21 cellular contexts compared by ENCODE assay signal in the genomic region with DNA sequence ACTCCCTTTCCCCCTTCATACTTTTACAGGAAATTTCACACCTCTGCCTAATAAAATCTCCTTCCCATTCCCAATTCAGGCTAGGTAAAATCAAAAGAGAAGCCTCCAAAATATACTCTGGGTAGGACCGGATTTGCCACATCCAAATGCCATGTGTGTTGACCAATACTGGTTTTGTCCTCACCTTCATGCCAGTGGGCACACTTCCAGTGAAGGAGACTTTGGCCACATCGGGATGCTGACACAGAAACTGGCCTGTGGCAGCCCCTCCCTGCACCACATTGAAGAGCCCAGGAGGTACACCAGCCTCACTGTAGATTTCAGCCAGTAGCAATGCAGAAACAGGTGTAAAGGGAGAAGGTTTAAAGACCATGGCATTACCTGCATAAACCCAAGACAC.
"Had no signal": no experiment of that assay in that cellular context is flagged by ENCODE, and none has a peak within 500 bp of the region (broad histone marks: within the 10 kb centered on the region; RNA-seq: fewer than 3 reads in every experiment).

No MANE protein-coding gene starts in this region.

- H3K27me3 ChIP-seq: dorsolateral prefrontal cortex, left lung, ovary, tibial artery had no signal

- H3K9me3 Mint-ChIP-seq: activated CD4-positive, alpha-beta memory T cell treated with anti-CD3 and anti-CD28 coated beads for 36 hours; activated naive CD4-positive, alpha-beta T cell treated with anti-CD3 and anti-CD28 coated beads for 36 hours; activated naive CD8-positive, alpha-beta T cell treated with anti-CD3 and anti-CD28 coated beads, Interleukin-2, amount 50 U/mL, for 24 hours; activated T-helper 2 cell treated with anti-CD3 and anti-CD28 coated beads, Interferon-gamma antibody, Interleukin-2, Interleukin-4, amounts not matched to agents 10 μg/mL and 5 μg/mL and 100 μg/mL, durations not matched to agents 14 hours and 24 hours and 36 hours had no signal

- H3K27ac ChIP-seq: dorsolateral prefrontal cortex, left lung, ovary, tibial artery, WERI-Rb-1 had no signal

- H3K4me3 Mint-ChIP-seq: activated CD4-positive, alpha-beta memory T cell treated with anti-CD3 and anti-CD28 coated beads for 36 hours; activated naive CD4-positive, alpha-beta T cell treated with anti-CD3 and anti-CD28 coated beads for 36 hours; activated naive CD8-positive, alpha-beta T cell treated with anti-CD3 and anti-CD28 coated beads, Interleukin-2, amount 50 U/mL, for 24 hours; brain had no signal

- H3K36me3 ChIP-seq: ovary had no signal

- H3K4me2 ChIP-seq: smooth muscle cell had no signal

- DNase-seq: activated CD4-positive, alpha-beta memory T cell treated with anti-CD3 and anti-CD28 coated beads for 36 hours; activated CD4-positive, alpha-beta T cell treated with anti-CD3 and anti-CD28 coated beads for 1 hour; activated naive CD4-positive, alpha-beta T cell treated with anti-CD3 and anti-CD28 coated beads for 36 hours; activated naive CD8-positive, alpha-beta T cell treated with anti-CD3 and anti-CD28 coated beads, Interleukin-2, amount 50 U/mL, for 24 hours; activated T-cell treated with anti-CD3 and anti-CD28 coated beads for 4 hours; anterior cingulate cortex; caudate nucleus; dorsolateral prefrontal cortex; erythroblast; kidney; left lung; ovary; stimulated activated CD4-positive, alpha-beta T cell treated with anti-CD3 and anti-CD28 coated beads, Interleukin-4, amount 100 ng/mL, for 1 hour; tibial artery; WERI-Rb-1 had no signal

- H3K27me3 Mint-ChIP-seq: activated CD4-positive, alpha-beta memory T cell treated with anti-CD3 and anti-CD28 coated beads for 36 hours; activated naive CD8-positive, alpha-beta T cell treated with anti-CD3 and anti-CD28 coated beads, Interleukin-2, amount 50 U/mL, for 24 hours; brain had no signal

- H3K27ac Mint-ChIP-seq: activated CD4-positive, alpha-beta memory T cell treated with anti-CD3 and anti-CD28 coated beads for 36 hours; activated naive CD4-positive, alpha-beta T cell treated with anti-CD3 and anti-CD28 coated beads for 36 hours; activated naive CD8-positive, alpha-beta T cell treated with anti-CD3 and anti-CD28 coated beads, Interleukin-2, amount 50 U/mL, for 24 hours; activated T-helper 2 cell treated with anti-CD3 and anti-CD28 coated beads, Interferon-gamma antibody, Interleukin-2, Interleukin-4, amounts not matched to agents 10 μg/mL and 5 μg/mL and 100 μg/mL, durations not matched to agents 14 hours and 24 hours and 36 hours; brain had no signal

- H3K9me3 ChIP-seq: left lung, ovary, tibial artery had no signal

- H3K4me1 ChIP-seq: left lung, tibial artery had no signal

- FAIRE-seq: endometrium, frontal cortex, kidney had no signal

- ATAC-seq: activated naive CD8-positive, alpha-beta T cell treated with anti-CD3 and anti-CD28 coated beads, Interleukin-2, amount 50 U/mL, for 24 hours; left lung; sciatic nerve had no signal

- H3K4me3 ChIP-seq: dorsolateral prefrontal cortex, left lung, ovary, smooth muscle cell, tibial artery had no signal
